ENCODE assay signal across 24 cellular contexts in the genomic region with DNA sequence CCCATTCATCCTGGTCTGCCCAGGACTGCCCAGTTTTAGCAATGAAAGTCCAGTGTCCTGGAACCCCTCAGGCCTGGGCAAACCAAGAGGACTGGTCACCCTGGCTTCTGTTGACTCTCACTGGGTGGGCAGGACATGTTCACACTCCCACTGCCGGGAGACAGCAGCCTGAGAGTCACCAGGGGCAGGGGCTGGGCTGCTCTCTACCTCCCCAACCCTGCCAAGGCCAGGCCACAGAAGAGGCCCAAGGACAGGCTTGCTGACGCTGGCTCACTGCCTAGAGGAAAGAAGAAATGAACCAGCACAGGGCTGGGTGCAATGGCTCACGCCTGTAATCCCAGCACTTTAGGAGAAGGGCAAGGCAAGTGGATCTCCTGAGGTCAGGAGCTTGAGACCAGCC. TPM values are rescaled to one million over a fixed set of nuclear protein-coding genes. Genes with fewer than 3 reads are reported as not detected.
"Had no signal": no experiment of that assay in that cellular context is flagged by ENCODE, and none has a peak within 500 bp of the region (broad histone marks: within the 10 kb centered on the region; RNA-seq: fewer than 3 reads in every experiment).

No MANE protein-coding gene starts in this region.

- H3K27ac Mint-ChIP-seq: memory B cell; progenitor cell of endocrine pancreas; stimulated activated memory B cell treated with anti-CD40 and anti-IgM and Interleukin-4, amounts not matched to agents 10 μg/mL and 1 μg/mL and 100 μg/mL, for 72 hours; stimulated activated naive CD8-positive, alpha-beta T cell treated with anti-CD3 and anti-CD28 coated beads, Interleukin-15, Interleukin-2, amounts not matched to agents 100 ng/mL and 50 ng/mL, for 24 hours had no signal

- H3K4me3 Mint-ChIP-seq: memory B cell; mesothelial cell of epicardium; natural killer cell treated with Interleukin-12 subunit alpha and Interleukin-12 subunit beta and Interleukin-15 and Interleukin-18, amount 100 ng/mL, for 72 hours; stimulated activated memory B cell treated with anti-CD40 and anti-IgM and Interleukin-4, amounts not matched to agents 10 μg/mL and 1 μg/mL and 100 μg/mL, for 72 hours; stimulated activated naive CD8-positive, alpha-beta T cell treated with anti-CD3 and anti-CD28 coated beads, Interleukin-15, Interleukin-2, amounts not matched to agents 100 ng/mL and 50 ng/mL, for 24 hours had no signal

- H3K4me1 ChIP-seq: colonic mucosa, lower lobe of right lung, transverse colon had no signal

- H3K27me3 ChIP-seq: colonic mucosa, neutrophil, transverse colon had no signal

- DNase-seq: cerebellar nuclear complex; colonic mucosa; dermis blood vessel endothelial cell; erythroblast; foreskin keratinocyte; kidney; left cardiac atrium; left ventricle myocardium inferior; lower lobe of right lung; right cardiac atrium; small intestine; stimulated activated CD4-positive, alpha-beta T cell treated with anti-CD3 and anti-CD28 coated beads, Interleukin-2, amount 100 ng/mL, for 48 hours; stimulated activated CD8-positive, alpha-beta memory T cell treated with anti-CD3 and anti-CD28 coated beads, Interleukin-4, amount 100 ng/mL, for 48 hours; transverse colon had no signal

- H3K4me3 ChIP-seq: colonic mucosa, left ventricle myocardium inferior, lower lobe of right lung, thoracic aorta, transverse colon had no signal

- H3K27me3 Mint-ChIP-seq: memory B cell; stimulated activated naive CD8-positive, alpha-beta T cell treated with anti-CD3 and anti-CD28 coated beads, Interleukin-15, Interleukin-2, amounts not matched to agents 100 ng/mL and 50 ng/mL, for 24 hours had no signal

- ATAC-seq: foreskin keratinocyte; left cardiac atrium; lower lobe of right lung; natural killer cell treated with Interleukin-12 subunit alpha and Interleukin-12 subunit beta and Interleukin-15 and Interleukin-18, amount 100 ng/mL, for 72 hours; stimulated activated memory B cell treated with anti-CD40 and anti-IgM and Interleukin-4, amounts not matched to agents 10 μg/mL and 1 μg/mL and 100 μg/mL, for 72 hours had no signal

- H3K27ac ChIP-seq: colonic mucosa, foreskin keratinocyte, left ventricle myocardium inferior, lower lobe of right lung, neutrophil, thoracic aorta, transverse colon had no signal

- H3K4me1 Mint-ChIP-seq: memory B cell; stimulated activated memory B cell treated with anti-CD40 and anti-IgM and Interleukin-4, amounts not matched to agents 10 μg/mL and 1 μg/mL and 100 μg/mL, for 72 hours had no signal

- H3K9me3 ChIP-seq: colonic mucosa, left ventricle myocardium inferior, lower lobe of right lung, neutrophil, thoracic aorta, transverse colon had no signal

- H3K36me3 Mint-ChIP-seq: memory B cell; mesothelial cell of epicardium; natural killer cell treated with Interleukin-12 subunit alpha and Interleukin-12 subunit beta and Interleukin-15 and Interleukin-18, amount 100 ng/mL, for 72 hours; stimulated activated memory B cell treated with anti-CD40 and anti-IgM and Interleukin-4, amounts not matched to agents 10 μg/mL and 1 μg/mL and 100 μg/mL, for 72 hours had no signal

- FAIRE-seq: endothelial cell of umbilical vein, kidney, small intestine had no signal

- H3K36me3 ChIP-seq: colonic mucosa, left ventricle myocardium inferior, lower lobe of right lung, neutrophil, thoracic aorta, transverse colon had no signal

- H3K9me3 Mint-ChIP-seq: memory B cell; mesothelial cell of epicardium; natural killer cell treated with Interleukin-12 subunit alpha and Interleukin-12 subunit beta and Interleukin-15 and Interleukin-18, amount 100 ng/mL, for 72 hours; stimulated activated memory B cell treated with anti-CD40 and anti-IgM and Interleukin-4, amounts not matched to agents 10 μg/mL and 1 μg/mL and 100 μg/mL, for 72 hours; stimulated activated naive CD8-positive, alpha-beta T cell treated with anti-CD3 and anti-CD28 coated beads, Interleukin-15, Interleukin-2, amounts not matched to agents 100 ng/mL and 50 ng/mL, for 24 hours had no signal

RNA-seq across cellular contexts. Expression of a gene that starts 36.9 kb away (rescaled TPM):
- total RNA-seq: colonic mucosa, dermis blood vessel endothelial cell, endothelial cell of umbilical vein, foreskin keratinocyte, kidney, left cardiac atrium, left ventricle myocardium inferior, lower lobe of right lung, osteocyte had no signal
- polyA plus RNA-seq: endothelial cell of umbilical vein, foreskin keratinocyte, right cardiac atrium had no signal
